9 cellular contexts compared by ENCODE assay signal in the genomic region with DNA sequence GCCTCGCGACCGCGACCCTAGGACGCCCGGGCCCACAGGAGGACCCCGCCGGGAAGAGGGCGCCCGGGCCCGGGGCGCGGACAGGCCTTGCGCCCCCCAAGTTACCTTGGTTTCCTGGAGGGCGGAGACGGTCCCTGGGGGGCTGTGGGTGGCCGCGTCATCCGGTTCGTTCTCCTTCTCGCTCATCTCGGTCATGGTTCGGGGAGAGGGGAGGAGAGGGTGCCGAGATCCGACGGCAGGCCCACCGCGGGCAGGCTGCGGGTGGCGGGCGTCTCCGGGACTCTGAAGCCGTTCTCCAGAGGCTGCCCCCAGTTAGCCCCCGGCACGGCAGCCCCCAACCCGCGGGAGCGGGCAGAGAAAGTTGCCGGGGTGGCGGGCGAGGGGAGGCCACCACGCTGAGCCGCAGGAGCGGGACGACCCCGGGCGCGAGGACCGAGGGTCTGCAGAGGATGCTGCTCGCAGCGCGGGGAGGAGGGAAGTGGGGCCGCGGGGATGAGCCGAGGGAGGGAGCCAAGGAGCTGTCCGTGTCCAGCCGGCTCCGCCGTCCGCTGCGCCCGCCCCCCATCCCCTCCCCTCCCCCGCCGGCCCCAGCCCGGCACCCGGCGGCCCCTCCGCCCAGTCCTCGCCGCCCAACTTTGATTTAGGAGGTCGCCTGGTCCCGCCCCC. TPM values are rescaled to one million over a fixed set of nuclear protein-coding genes. Genes with fewer than 3 reads are reported as not detected.
DNase-seq lines count a peak whose midpoint lies in the region; ATAC-seq and TF ChIP-seq lines count a peak whose summit lies in the region.
"Had no signal": no experiment of that assay in that cellular context is flagged by ENCODE, and none has a peak within 500 bp of the region (broad histone marks: within the 10 kb centered on the region; RNA-seq: fewer than 3 reads in every experiment).

A gene with protein sequence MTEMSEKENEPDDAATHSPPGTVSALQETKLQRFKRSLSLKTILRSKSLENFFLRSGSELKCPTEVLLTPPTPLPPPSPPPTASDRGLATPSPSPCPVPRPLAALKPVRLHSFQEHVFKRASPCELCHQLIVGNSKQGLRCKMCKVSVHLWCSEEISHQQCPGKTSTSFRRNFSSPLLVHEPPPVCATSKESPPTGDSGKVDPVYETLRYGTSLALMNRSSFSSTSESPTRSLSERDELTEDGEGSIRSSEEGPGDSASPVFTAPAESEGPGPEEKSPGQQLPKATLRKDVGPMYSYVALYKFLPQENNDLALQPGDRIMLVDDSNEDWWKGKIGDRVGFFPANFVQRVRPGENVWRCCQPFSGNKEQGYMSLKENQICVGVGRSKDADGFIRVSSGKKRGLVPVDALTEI (minus strand): TSS at position 638 of the 666 bp plus-strand sequence. CDS start 443 bp downstream, at position 195.

- H2BK5ac ChIP-seq in mesendoderm (ENCODE audit: low read length): no peak within 1 kb of the TSS

- no peak within 1 kb of the TSS for H2BK120ac ChIP-seq in mesendoderm (ENCODE audit: low read depth, low read length)

- H3K9me3 ChIP-seq in transverse colon: no peaks in the 10 kb centered on the region

- peak within 1 kb of the TSS; percentile 42 for H3K56ac ChIP-seq in mesendoderm (ENCODE audit: low read length)

- TF ChIP-seq CTCF in MCF 10A (IDR thresholded peaks at IDR 0.05; ENCODE audit: unreplicated experiment) (no peak), transverse colon (IDR thresholded peaks at IDR 0.05) (no peak)

- H3K27me3 ChIP-seq in mesendoderm (ENCODE audit: insufficient read depth, low read length, poor library complexity) (peaks cover 24% of the 10 kb centered on the region), transverse colon (peaks cover 63% of the 10 kb centered on the region)

- H3K4me1 ChIP-seq in mesendoderm (ENCODE audit: control insufficient read depth, low read depth, low read length): peaks cover 3% of the 10 kb centered on the region
- peaks cover 3 to 20% (median 16%) of the 10 kb centered on the region in 4 donors for H3K4me1 ChIP-seq in transverse colon

- CTCF ChIA-PET in MCF 10A (lab: Yijun Ruan, JAX): interaction anchor here (0.6 to 0.9 kb wide), 3 partner anchors 16 to 49 kb away, joined by 3 to 5 read pairs (median 3); no protein-coding TSS in a partner anchor

- H2BK15ac ChIP-seq in mesendoderm (replicated peaks; ENCODE audit: low read depth): no peak within 1 kb of the TSS

- H3K18ac ChIP-seq in mesendoderm (ENCODE audit: low read length): no peak within 1 kb of the TSS

- H3K4ac ChIP-seq in mesendoderm (ENCODE audit: low read depth, low read length): no peak within 1 kb of the TSS

- no peaks in the 10 kb centered on the region for H3K79me1 ChIP-seq in mesendoderm (ENCODE audit: low read length)

- H3K27me3 Mint-ChIP-seq in activated T-cell treated with anti-CD3 and anti-CD28 coated beads, Interleukin-2, amount 50 U/mL, for 24 hours: peaks cover 55% of the 10 kb centered on the region
- H3K27me3 Mint-ChIP-seq in MCF 10A (ENCODE audit: insufficient read depth, unreplicated experiment): peaks cover 30% of the 10 kb centered on the region

- POLR2A ChIA-PET in MCF 10A (lab: Yijun Ruan, JAX): no interaction called here

- TF ChIP-seq EP300 in transverse colon (IDR thresholded peaks at IDR 0.05; ENCODE audit: low read depth): no peak

- H4K5ac ChIP-seq in mesendoderm (ENCODE audit: low read length): no peak within 1 kb of the TSS

- no peak within 1 kb of the TSS for H3K23ac ChIP-seq in mesendoderm (ENCODE audit: low read length)

- no TSS peak for BruUV-seq in MCF 10A (replicated peaks; lab: Mats Ljungman, UMichigan)

- peak within 1 kb of the TSS; percentile 72 for H3K4me3 Mint-ChIP-seq in activated T-cell treated with anti-CD3 and anti-CD28 coated beads, Interleukin-2, amount 50 U/mL, for 24 hours
- H3K4me3 Mint-ChIP-seq in MCF 10A (ENCODE audit: unreplicated experiment): peak within 1 kb of the TSS; percentile 47

- H3K36me3 ChIP-seq in mesendoderm (ENCODE audit: control insufficient read depth, insufficient read depth, low read length) (no peaks in the 10 kb centered on the region), transverse colon (no peaks in the 10 kb centered on the region)

- no CpG with 5 or more reads among the region's 72 CpGs for WGBS in mesendoderm (ENCODE audit: extremely low coverage, insufficient coverage, low lambda C conversion rate)
- 13% methylated on average over 20 of the region's 72 CpGs; no CpG with 5 or more reads in 1 of the 2 donors for WGBS in transverse colon (ENCODE audit: low coverage in 1 of 2), 2 donors

- H3K4me2 ChIP-seq in mesendoderm (ENCODE audit: low read length): peak within 1 kb of the TSS; percentile 64

- H3K4me3 ChIP-seq in mesendoderm (ENCODE audit: low read length) (no peak within 1 kb of the TSS), transverse colon (peak within 1 kb of the TSS in 3 of 4 donors; percentile 13 to 49 (median 29))

- TF ChIP-seq POLR2A in transverse colon (IDR thresholded peaks at IDR 0.05): no peak

- H4K8ac ChIP-seq in mesendoderm (ENCODE audit: low read depth, low read length): no peak within 1 kb of the TSS

- no peaks in the 10 kb centered on the region for H3K79me2 ChIP-seq in mesendoderm (ENCODE audit: control insufficient read depth, insufficient read depth, low read length)

- H3K4me1 Mint-ChIP-seq in activated T-cell treated with anti-CD3 and anti-CD28 coated beads, Interleukin-2, amount 50 U/mL, for 24 hours (ENCODE audit: low read depth): peaks cover 8% of the 10 kb centered on the region
- H3K4me1 Mint-ChIP-seq in MCF 10A (ENCODE audit: insufficient read depth, unreplicated experiment): peaks cover 29% of the 10 kb centered on the region

- no peak within 1 kb of the TSS for H2AK5ac ChIP-seq in mesendoderm (ENCODE audit: low read length)

- H3K9ac ChIP-seq in mesendoderm (ENCODE audit: low read length): peak within 1 kb of the TSS; percentile 45

- intact Hi-C loops in MCF 10A (cut with micrococcal nuclease) (no loop called here), transverse colon (cut with DNase I; ENCODE audit: low total_unique reads) (no loop called here)

- no peak for ATAC-seq in HG02884 (IDR thresholded peaks at IDR 0.05; ENCODE audit: unreplicated experiment)
- ATAC-seq in GM19463 (IDR thresholded peaks at IDR 0.05; ENCODE audit: unreplicated experiment): no peak
- ATAC-seq: HCT116 had no signal

- DNase-seq in activated T-cell treated with anti-CD3 and anti-CD28 coated beads, Interleukin-2, amount 50 U/mL, for 24 hours: no peak
- DNase-seq in activated T-cell treated with anti-CD3 and anti-CD28 coated beads for 4 hours: no peak
- DNase-seq in MCF 10A (ENCODE audit: unreplicated experiment): no peak
- no peak for DNase-seq in mesendoderm
- no peak for DNase-seq in transverse colon
- DNase-seq in C1 segment of cervical spinal cord (lab: John Stamatoyannopoulos, UW): no peak

- no peaks in the 10 kb centered on the region for H3K9me3 Mint-ChIP-seq in activated T-cell treated with anti-CD3 and anti-CD28 coated beads, Interleukin-2, amount 50 U/mL, for 24 hours
- H3K9me3 Mint-ChIP-seq in MCF 10A (ENCODE audit: unreplicated experiment): no peaks in the 10 kb centered on the region

- H3K36me3 Mint-ChIP-seq in activated T-cell treated with anti-CD3 and anti-CD28 coated beads, Interleukin-2, amount 50 U/mL, for 24 hours (ENCODE audit: low read depth): no peaks in the 10 kb centered on the region
- H3K36me3 Mint-ChIP-seq in MCF 10A (ENCODE audit: insufficient read depth, unreplicated experiment): no peaks in the 10 kb centered on the region

- H3K27ac Mint-ChIP-seq in activated T-cell treated with anti-CD3 and anti-CD28 coated beads, Interleukin-2, amount 50 U/mL, for 24 hours: no peak within 1 kb of the TSS
- H3K27ac Mint-ChIP-seq in MCF 10A (ENCODE audit: low read depth, unreplicated experiment): no peak within 1 kb of the TSS

- in situ Hi-C loops in transverse colon (cut with MboI; ENCODE audit: low pct_ligation_motif_present in 1 of 4, low pct_unique_long_range_greater_than_20kb in 1 of 4, low sequenced_read_pairs in 3 of 4): no loop called here

- H3K27ac ChIP-seq in mesendoderm (ENCODE audit: low read depth, low read length): no peak within 1 kb of the TSS
- H3K27ac ChIP-seq in transverse colon: no peak within 1 kb of the TSS

RNA-seq across cellular contexts. Expression of the gene that starts here (rescaled TPM):
- 0.47 and 1.2 TPM in 2 replicates for total RNA-seq in MCF 10A (2022)
- 0.70 TPM for polyA plus RNA-seq in mesendoderm (2013, experiment 1 of 2)
- 0.70 TPM for polyA plus RNA-seq in mesendoderm (2013, experiment 2 of 2)
- total RNA-seq in transverse colon: not detected
